Comparison of ENCODE assay signal across 12 cellular contexts in the genomic region with DNA sequence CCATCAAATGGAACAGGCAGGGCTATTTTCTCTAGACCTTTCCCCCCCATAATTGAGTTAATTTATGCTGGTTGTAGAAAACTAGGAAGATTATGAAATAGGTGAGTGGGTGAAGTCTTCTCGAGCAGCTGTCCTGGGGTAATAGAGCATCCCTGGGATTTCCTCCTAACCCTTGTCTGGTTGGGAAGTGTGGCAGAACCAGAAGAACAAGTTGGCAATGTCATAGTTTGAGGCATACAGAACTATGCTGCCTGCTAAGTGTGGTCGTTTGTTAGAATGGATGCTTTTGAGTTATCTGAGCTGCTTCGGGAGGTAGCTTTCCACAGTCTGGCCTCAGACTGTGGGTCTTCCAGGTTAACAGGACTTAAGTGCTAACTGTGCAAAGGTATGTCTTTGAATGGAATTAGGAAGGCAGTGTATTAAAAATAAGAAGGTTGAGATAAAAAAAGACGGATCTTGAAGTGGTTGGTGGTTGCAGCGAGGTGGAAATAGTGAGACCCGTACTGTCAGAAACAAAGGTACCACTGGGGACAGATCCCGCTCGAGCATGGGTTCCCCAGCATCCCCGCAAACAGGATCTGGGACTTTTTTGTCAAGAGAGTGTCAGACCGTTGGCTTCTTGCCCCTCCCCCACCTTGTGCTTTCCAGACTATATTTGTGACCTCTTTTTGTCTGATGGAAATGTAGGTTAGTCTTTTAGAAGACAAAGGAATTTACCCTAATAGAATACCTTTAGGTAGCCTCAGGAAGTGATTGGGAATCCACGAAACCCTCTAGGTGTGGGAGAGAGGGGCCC. TPM values are rescaled to one million over a fixed set of nuclear protein-coding genes. Genes with fewer than 3 reads are reported as not detected.
A peak's percentile ranks its signal among the peaks of the same experiment; 100 is the strongest.
DNase-seq lines count a peak whose midpoint lies in the region; ATAC-seq, FAIRE-seq and TF ChIP-seq lines count a peak whose summit lies in the region.
"Had no signal": no experiment of that assay in that cellular context is flagged by ENCODE, and none has a peak within 500 bp of the region (broad histone marks: within the 10 kb centered on the region; RNA-seq: fewer than 3 reads in every experiment).

No MANE protein-coding gene starts in this region.

- peak overlapping the region; percentile 20 for H3K18ac ChIP-seq in trophoblast cell (ENCODE audit: low read length)

- H3K4me2 ChIP-seq in DND-41 (ENCODE audit: insufficient read depth, low read length) (peak overlapping the region; percentile 80; the same call in 1 of the 2 replicates), K562 (ENCODE audit: insufficient read depth, low read length) (peak overlapping the region; percentile 52), trophoblast cell (ENCODE audit: low read length) (peak overlapping the region; percentile 34)

- peak overlapping the region; percentile 54 for H2BK5ac ChIP-seq in trophoblast cell (ENCODE audit: low read depth, low read length, poor library complexity)

- no peak for FAIRE-seq in K562 (lab: Jason Lieb, UNC)
- FAIRE-seq: GM18507 had no signal

- peak overlapping the region; percentile 21 for H2AK5ac ChIP-seq in trophoblast cell (ENCODE audit: low read length)

- no peak overlapping the region; the same call in 1 of the 2 replicates for H3K9ac ChIP-seq in DND-41 (ENCODE audit: low read depth, low read length)
- peak overlapping the region; percentile 33 to 41; a peak in 2 of 4 replicates for H3K9ac ChIP-seq in K562 (ENCODE audit: insufficient read depth in 1 of 2, low read depth in 2 of 2, low read length in 2 of 2)
- no peak overlapping the region for H3K9ac ChIP-seq in trophoblast cell (ENCODE audit: low read length)

- H2AFZ ChIP-seq in DND-41 (ENCODE audit: low read depth, low read length) (no peak overlapping the region), K562 (ENCODE audit: low read depth, low read length) (no peak overlapping the region), trophoblast cell (ENCODE audit: insufficient read depth, low read length, poor library complexity) (no peak overlapping the region)

- TF ChIP-seq CTCF in DND-41 (IDR thresholded peaks at IDR 0.05; ENCODE audit: borderline replicate concordance, extremely low read depth, low read length, poor library complexity, severe bottlenecking) (no peak), LNCaP clone FGC (IDR thresholded peaks at IDR 0.05; ENCODE audit: control insufficient read depth, extremely low read depth, insufficient read depth) (no peak), K562 (IDR thresholded peaks at IDR 0.05 in 2 of 3, conservative IDR thresholded peaks at IDR 0.05 in 1 of 3; ENCODE audit: insufficient read depth in 2 of 3, low read depth in 1 of 3, low read length in 3 of 3) (no peak)

- CTCF ChIA-PET in K562 (lab: Yijun Ruan, JAX; ENCODE audit: low intra/inter-chr PET ratio): no interaction called here

- H3K14ac ChIP-seq in trophoblast cell (ENCODE audit: low read length): peak overlapping the region; percentile 50

- intact Hi-C loops in K562 (cut with micrococcal nuclease): loop anchor here (5.0 kb wide), 1 partner anchor 33 kb away; no protein-coding TSS in a partner anchor

- H3K4ac ChIP-seq in trophoblast cell (ENCODE audit: low read depth, low read length): peak overlapping the region; percentile 44

- TF ChIP-seq EP300 in K562 (IDR thresholded peaks at IDR 0.05; ENCODE audit: low read length): no peak

- TF ChIP-seq POLR2A in K562 (conservative IDR thresholded peaks at IDR 0.05): no peak

- H3K4me1 ChIP-seq in DND-41 (ENCODE audit: insufficient read depth, low read length) (peaks cover 45% of the 10 kb centered on the region), K562 (replicated peaks in 1 of 2; ENCODE audit: control insufficient read depth in 2 of 2, insufficient read depth in 2 of 2, low read length in 2 of 2) (peaks cover 37 to 43% of the 10 kb centered on the region in 2 experiments), trophoblast cell (ENCODE audit: control insufficient read depth in 1 of 2, insufficient read depth in 2 of 2, low read length in 2 of 2) (peaks cover 24 to 40% of the 10 kb centered on the region in 2 experiments)

- H4K91ac ChIP-seq in trophoblast cell (ENCODE audit: low read depth, low read length): no peak overlapping the region

- no TSS peak for BruUV-seq in K562 (replicated peaks; lab: Mats Ljungman, UMichigan)

- no peak for DNase-seq in DND-41
- peak; percentile 69 for DNase-seq in LNCaP clone FGC (ENCODE audit: low read depth)
- DNase-seq in K562 (ENCODE audit: extremely low read depth in 1 of 4, low spot score in 3 of 4): no peak
- DNase-seq in trophoblast cell: peak; percentile 91 to 97
- no peak for DNase-seq in NCI-H2196 (lab: John Stamatoyannopoulos, UW; ENCODE audit: unreplicated experiment)
- DNase-seq in MV-4-11 (lab: John Stamatoyannopoulos, UW): no peak
- DNase-seq: activated CD8-positive, alpha-beta memory T cell treated with anti-CD3 and anti-CD28 coated beads for 24 hours; DMS79 treated with DMSO at 0.1 percent for 48 hours; NCI-H774 had no signal

- no peak overlapping the region for H3K23ac ChIP-seq in trophoblast cell (ENCODE audit: low read length)

- H2BK120ac ChIP-seq in trophoblast cell (ENCODE audit: insufficient read depth, low read length, poor library complexity): no peak overlapping the region

- POLR2A ChIA-PET in K562 (lab: Yijun Ruan, JAX): interaction anchor here (0.8 to 1.4 kb wide), 6 partner anchors 9 to 22 kb away, joined by 3 to 8 read pairs (median 3); no protein-coding TSS in a partner anchor

- in situ Hi-C loops in K562 (cut with MboI): no loop called here

- no peak overlapping the region for H4K8ac ChIP-seq in trophoblast cell (ENCODE audit: low read depth, low read length)

- no peaks in the 10 kb centered on the region for H3K27me3 ChIP-seq in DND-41 (ENCODE audit: insufficient read depth, low read length, poor library complexity)
- no peaks in the 10 kb centered on the region for H3K27me3 ChIP-seq in K562 (ENCODE audit: control insufficient read depth in 2 of 2, insufficient read depth in 2 of 2, low read length in 2 of 2)
- no peaks in the 10 kb centered on the region for H3K27me3 ChIP-seq in trophoblast cell (ENCODE audit: insufficient read depth, low read length)

- H3K4me3 ChIP-seq in DND-41 (ENCODE audit: low read depth in 1 of 2, low read length in 2 of 2) (no peak overlapping the region), LNCaP clone FGC (ENCODE audit: low read depth, low read length) (0 out of 2 replicates have a peak overlapping the region, but pooled peaks have one; percentile 5), K562 (no peak overlapping the region), trophoblast cell (ENCODE audit: low read depth, low read length) (no peak overlapping the region)

- H3K9me3 ChIP-seq in DND-41 (ENCODE audit: insufficient read depth, low read length, severe bottlenecking) (no peaks in the 10 kb centered on the region), K562 (replicated peaks; ENCODE audit: control insufficient read depth, insufficient read depth, low read depth, low read length) (no peaks in the 10 kb centered on the region), trophoblast cell (ENCODE audit: insufficient read depth, low read depth, low read length) (no peaks in the 10 kb centered on the region)

- no peak for TF ChIP-seq RAD21 in K562 (CRISPR knock-in tag; conservative IDR thresholded peaks at IDR 0.05 in 1 of 2, IDR thresholded peaks at IDR 0.05 in 1 of 2)

- peaks cover 94% of the 10 kb centered on the region for H3K79me2 ChIP-seq in DND-41 (ENCODE audit: insufficient read depth, low read length)
- peaks cover 94% of the 10 kb centered on the region for H3K79me2 ChIP-seq in K562 (ENCODE audit: control insufficient read depth, insufficient read depth, low read length)
- H3K79me2 ChIP-seq in trophoblast cell (ENCODE audit: control insufficient read depth, insufficient read depth, low read length, poor library complexity): peaks cover 46% of the 10 kb centered on the region

- no peak overlapping the region for H4K12ac ChIP-seq in trophoblast cell (ENCODE audit: low read depth, low read length)

- H4K20me1 ChIP-seq in DND-41 (ENCODE audit: insufficient read depth, low read length) (peaks cover 78% of the 10 kb centered on the region), K562 (replicated peaks; ENCODE audit: control insufficient read depth, insufficient read depth, low read length) (peaks cover 52% of the 10 kb centered on the region)

- peaks cover 20% of the 10 kb centered on the region for H3K36me3 ChIP-seq in DND-41 (ENCODE audit: insufficient read depth, low read length)
- H3K36me3 ChIP-seq in K562 (ENCODE audit: control insufficient read depth, insufficient read depth, low read length): peaks cover 54% of the 10 kb centered on the region; the same call in 2 of the 3 replicates
- H3K36me3 ChIP-seq in trophoblast cell (ENCODE audit: control insufficient read depth in 1 of 2, insufficient read depth in 2 of 2, low read length in 2 of 2): peaks cover 5 to 7% of the 10 kb centered on the region in 2 experiments

- peaks cover 6% of the 10 kb centered on the region for H3K9me1 ChIP-seq in K562 (ENCODE audit: control insufficient read depth, insufficient read depth, low read length)

- H3K79me1 ChIP-seq in trophoblast cell (ENCODE audit: low read length): peaks cover 15% of the 10 kb centered on the region

- WGBS in K562 (ENCODE audit: insufficient coverage, low coverage, missing lambda C conversion rate): 33% methylated on average over 11 of the region's 11 CpGs
- WGBS in trophoblast cell (ENCODE audit: extremely low coverage, insufficient coverage, insufficient read length): 100% methylated on average over 1 of the region's 11 CpGs

- peak overlapping the region; percentile 39 for H2BK12ac ChIP-seq in trophoblast cell (ENCODE audit: low read length)

- H3K27ac ChIP-seq in DND-41 (ENCODE audit: low read length): no peak overlapping the region
- H3K27ac ChIP-seq in K562 (ENCODE audit: extremely low read depth, low read depth, low read length): peak overlapping the region; percentile 41; the same call in 2 of the 3 replicates
- peak overlapping the region; percentile 39 for H3K27ac ChIP-seq in trophoblast cell (ENCODE audit: low read depth, low read length)

- ATAC-seq in DND-41 (ENCODE audit: insufficient read depth, low read depth) (no peak), K562 (no peak), GM19455 (IDR thresholded peaks at IDR 0.05; ENCODE audit: unreplicated experiment) (no peak)
- ATAC-seq: SK-N-SH treated with all-trans-retinoic acid at 6 μM for 48 hours had no signal

RNA-seq across cellular contexts. Expression of a gene that starts 4.0 kb away (rescaled TPM):
- total RNA-seq in K562 (2011; cell fraction: chromatin; rRNA removed; ENCODE audit: low replicate concordance): 64.2 and 71.9 TPM in 2 replicates
- total RNA-seq in K562 (2011; cell fraction: nucleolus; rRNA removed): 40.3 and 42.0 TPM in 2 replicates
- total RNA-seq in K562 (2011; cell fraction: nucleoplasm; rRNA removed): 44.1 and 58.8 TPM in 2 replicates
- total RNA-seq in K562 (2014; rRNA removed) (114 and 141 TPM in 2 replicates), K562 (2014; rRNA removed; fragmentation: Illumina TruSeq; extraction: Trizol) (36.3 and 39.2 TPM in 2 replicates), K562 (2015; rRNA removed; fragmentation: Illumina TruSeq; extraction: Trizol) (61.2 and 65.5 TPM in 2 replicates), K562 (2021) (215 and 226 TPM in 2 replicates)
- polyA plus RNA-seq in K562 (2011; rRNA removed) (25.4 and 33.0 TPM in 2 replicates), K562 (2014; fragmentation: Illumina TruSeq; extraction: Trizol) (44.2 and 80.9 TPM in 2 replicates), K562 (2014; fragmentation: Nextera tagmentation; extraction: Ambion mirVana) (1 to 10 TPM; 2.4 to 5.1 TPM), K562 (2014; rRNA removed) (88.4 and 112 TPM in 2 replicates)
- polyA plus RNA-seq in K562 (2011; cell fraction: cytosol; rRNA removed): 21.1 and 45.0 TPM in 2 replicates
- polyA plus RNA-seq in K562 (2011; cell fraction: nucleus; rRNA removed): 23.6 and 33.3 TPM in 2 replicates
- polyA plus RNA-seq in K562 (2012): 44.9 and 60.8 TPM in 2 replicates
- 33.1 and 40.4 TPM in 2 replicates for polyA minus RNA-seq in K562 (2011; rRNA and poly(A)+ RNA removed)
- polyA minus RNA-seq in K562 (2011; cell fraction: cytosol; rRNA and poly(A)+ RNA removed): 55.4 and 91.3 TPM in 2 replicates
- polyA minus RNA-seq in K562 (2011; cell fraction: nucleus; rRNA and poly(A)+ RNA removed): 12.5 and 17.4 TPM in 2 replicates
- polyA plus RNA-seq in trophoblast cell (2013): 115 and 116 TPM in 2 replicates

Comparison
In these comparisons a context has a peak if more than half of its experiments do, and no peak if none do; other contexts are left out.
1. DNase-seq: peak in LNCaP clone FGC (single experiment) and trophoblast cell (2 of 2); none in DND-41 (single experiment), K562 (0 of 4), NCI-H2196 (single experiment) and MV-4-11 (single experiment).
2. H3K9ac ChIP-seq: peak in K562 (2 of 2); none in DND-41 (single experiment) and trophoblast cell (single experiment).
3. Peak in every context shown above with its lines, with median percentiles within 50 percentile points of each other: H3K4me2 ChIP-seq.